In the genomic region with DNA sequence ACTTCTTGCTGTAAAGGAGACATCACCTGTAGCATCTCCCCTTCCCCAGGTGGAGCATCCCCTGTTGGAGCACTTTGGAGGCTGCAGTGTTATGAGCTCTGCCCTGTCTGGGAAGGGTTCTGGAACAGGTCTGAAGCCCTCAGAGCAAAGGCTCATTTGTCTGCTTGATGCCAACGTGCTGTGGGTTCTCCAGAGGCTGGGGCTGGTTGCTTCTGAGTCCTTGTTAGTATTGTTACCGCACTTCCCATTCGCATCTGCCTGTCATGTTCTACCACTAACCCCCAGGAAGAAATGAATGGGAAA, we compare ENCODE assay signal across 2 cellular contexts.
TF ChIP-seq lines count a peak whose summit lies in the region.

No MANE protein-coding gene starts in this region.

TF ChIP-seq in A549, 52 proteins besides CTCF, POLR2A, EP300 and RAD21 (continued from another document):
- TF ChIP-seq HOXB5 (CRISPR knock-in tag; IDR thresholded peaks at IDR 0.05) (no peak), BHLHE40 (IDR thresholded peaks at IDR 0.05; ENCODE audit: low read depth, low read length) (no peak), SREBF2 (IDR thresholded peaks at IDR 0.05) (no peak), EHF (CRISPR knock-in tag; IDR thresholded peaks at IDR 0.05) (no peak), KDM1A (IDR thresholded peaks at IDR 0.05; ENCODE audit: low read depth) (no peak)
- TF ChIP-seq, protein P1, sequence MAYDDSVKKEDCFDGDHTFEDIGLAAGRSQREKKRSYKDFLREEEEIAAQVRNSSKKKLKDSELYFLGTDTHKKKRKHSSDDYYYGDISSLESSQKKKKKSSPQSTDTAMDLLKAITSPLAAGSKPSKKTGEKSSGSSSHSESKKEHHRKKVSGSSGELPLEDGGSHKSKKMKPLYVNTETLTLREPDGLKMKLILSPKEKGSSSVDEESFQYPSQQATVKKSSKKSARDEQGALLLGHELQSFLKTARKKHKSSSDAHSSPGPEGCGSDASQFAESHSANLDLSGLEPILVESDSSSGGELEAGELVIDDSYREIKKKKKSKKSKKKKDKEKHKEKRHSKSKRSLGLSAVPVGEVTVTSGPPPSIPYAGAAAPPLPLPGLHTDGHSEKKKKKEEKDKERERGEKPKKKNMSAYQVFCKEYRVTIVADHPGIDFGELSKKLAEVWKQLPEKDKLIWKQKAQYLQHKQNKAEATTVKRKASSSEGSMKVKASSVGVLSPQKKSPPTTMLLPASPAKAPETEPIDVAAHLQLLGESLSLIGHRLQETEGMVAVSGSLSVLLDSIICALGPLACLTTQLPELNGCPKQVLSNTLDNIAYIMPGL (CRISPR knock-in tag; IDR thresholded peaks at IDR 0.05; ENCODE audit: borderline replicate concordance) = no peak
- TF ChIP-seq, protein P2, sequence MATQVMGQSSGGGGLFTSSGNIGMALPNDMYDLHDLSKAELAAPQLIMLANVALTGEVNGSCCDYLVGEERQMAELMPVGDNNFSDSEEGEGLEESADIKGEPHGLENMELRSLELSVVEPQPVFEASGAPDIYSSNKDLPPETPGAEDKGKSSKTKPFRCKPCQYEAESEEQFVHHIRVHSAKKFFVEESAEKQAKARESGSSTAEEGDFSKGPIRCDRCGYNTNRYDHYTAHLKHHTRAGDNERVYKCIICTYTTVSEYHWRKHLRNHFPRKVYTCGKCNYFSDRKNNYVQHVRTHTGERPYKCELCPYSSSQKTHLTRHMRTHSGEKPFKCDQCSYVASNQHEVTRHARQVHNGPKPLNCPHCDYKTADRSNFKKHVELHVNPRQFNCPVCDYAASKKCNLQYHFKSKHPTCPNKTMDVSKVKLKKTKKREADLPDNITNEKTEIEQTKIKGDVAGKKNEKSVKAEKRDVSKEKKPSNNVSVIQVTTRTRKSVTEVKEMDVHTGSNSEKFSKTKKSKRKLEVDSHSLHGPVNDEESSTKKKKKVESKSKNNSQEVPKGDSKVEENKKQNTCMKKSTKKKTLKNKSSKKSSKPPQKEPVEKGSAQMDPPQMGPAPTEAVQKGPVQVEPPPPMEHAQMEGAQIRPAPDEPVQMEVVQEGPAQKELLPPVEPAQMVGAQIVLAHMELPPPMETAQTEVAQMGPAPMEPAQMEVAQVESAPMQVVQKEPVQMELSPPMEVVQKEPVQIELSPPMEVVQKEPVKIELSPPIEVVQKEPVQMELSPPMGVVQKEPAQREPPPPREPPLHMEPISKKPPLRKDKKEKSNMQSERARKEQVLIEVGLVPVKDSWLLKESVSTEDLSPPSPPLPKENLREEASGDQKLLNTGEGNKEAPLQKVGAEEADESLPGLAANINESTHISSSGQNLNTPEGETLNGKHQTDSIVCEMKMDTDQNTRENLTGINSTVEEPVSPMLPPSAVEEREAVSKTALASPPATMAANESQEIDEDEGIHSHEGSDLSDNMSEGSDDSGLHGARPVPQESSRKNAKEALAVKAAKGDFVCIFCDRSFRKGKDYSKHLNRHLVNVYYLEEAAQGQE (IDR thresholded peaks at IDR 0.05) = no peak

TF ChIP-seq in GM23338, 12 proteins besides CTCF, POLR2A, EP300 and RAD21:
- TF ChIP-seq, protein P3, sequence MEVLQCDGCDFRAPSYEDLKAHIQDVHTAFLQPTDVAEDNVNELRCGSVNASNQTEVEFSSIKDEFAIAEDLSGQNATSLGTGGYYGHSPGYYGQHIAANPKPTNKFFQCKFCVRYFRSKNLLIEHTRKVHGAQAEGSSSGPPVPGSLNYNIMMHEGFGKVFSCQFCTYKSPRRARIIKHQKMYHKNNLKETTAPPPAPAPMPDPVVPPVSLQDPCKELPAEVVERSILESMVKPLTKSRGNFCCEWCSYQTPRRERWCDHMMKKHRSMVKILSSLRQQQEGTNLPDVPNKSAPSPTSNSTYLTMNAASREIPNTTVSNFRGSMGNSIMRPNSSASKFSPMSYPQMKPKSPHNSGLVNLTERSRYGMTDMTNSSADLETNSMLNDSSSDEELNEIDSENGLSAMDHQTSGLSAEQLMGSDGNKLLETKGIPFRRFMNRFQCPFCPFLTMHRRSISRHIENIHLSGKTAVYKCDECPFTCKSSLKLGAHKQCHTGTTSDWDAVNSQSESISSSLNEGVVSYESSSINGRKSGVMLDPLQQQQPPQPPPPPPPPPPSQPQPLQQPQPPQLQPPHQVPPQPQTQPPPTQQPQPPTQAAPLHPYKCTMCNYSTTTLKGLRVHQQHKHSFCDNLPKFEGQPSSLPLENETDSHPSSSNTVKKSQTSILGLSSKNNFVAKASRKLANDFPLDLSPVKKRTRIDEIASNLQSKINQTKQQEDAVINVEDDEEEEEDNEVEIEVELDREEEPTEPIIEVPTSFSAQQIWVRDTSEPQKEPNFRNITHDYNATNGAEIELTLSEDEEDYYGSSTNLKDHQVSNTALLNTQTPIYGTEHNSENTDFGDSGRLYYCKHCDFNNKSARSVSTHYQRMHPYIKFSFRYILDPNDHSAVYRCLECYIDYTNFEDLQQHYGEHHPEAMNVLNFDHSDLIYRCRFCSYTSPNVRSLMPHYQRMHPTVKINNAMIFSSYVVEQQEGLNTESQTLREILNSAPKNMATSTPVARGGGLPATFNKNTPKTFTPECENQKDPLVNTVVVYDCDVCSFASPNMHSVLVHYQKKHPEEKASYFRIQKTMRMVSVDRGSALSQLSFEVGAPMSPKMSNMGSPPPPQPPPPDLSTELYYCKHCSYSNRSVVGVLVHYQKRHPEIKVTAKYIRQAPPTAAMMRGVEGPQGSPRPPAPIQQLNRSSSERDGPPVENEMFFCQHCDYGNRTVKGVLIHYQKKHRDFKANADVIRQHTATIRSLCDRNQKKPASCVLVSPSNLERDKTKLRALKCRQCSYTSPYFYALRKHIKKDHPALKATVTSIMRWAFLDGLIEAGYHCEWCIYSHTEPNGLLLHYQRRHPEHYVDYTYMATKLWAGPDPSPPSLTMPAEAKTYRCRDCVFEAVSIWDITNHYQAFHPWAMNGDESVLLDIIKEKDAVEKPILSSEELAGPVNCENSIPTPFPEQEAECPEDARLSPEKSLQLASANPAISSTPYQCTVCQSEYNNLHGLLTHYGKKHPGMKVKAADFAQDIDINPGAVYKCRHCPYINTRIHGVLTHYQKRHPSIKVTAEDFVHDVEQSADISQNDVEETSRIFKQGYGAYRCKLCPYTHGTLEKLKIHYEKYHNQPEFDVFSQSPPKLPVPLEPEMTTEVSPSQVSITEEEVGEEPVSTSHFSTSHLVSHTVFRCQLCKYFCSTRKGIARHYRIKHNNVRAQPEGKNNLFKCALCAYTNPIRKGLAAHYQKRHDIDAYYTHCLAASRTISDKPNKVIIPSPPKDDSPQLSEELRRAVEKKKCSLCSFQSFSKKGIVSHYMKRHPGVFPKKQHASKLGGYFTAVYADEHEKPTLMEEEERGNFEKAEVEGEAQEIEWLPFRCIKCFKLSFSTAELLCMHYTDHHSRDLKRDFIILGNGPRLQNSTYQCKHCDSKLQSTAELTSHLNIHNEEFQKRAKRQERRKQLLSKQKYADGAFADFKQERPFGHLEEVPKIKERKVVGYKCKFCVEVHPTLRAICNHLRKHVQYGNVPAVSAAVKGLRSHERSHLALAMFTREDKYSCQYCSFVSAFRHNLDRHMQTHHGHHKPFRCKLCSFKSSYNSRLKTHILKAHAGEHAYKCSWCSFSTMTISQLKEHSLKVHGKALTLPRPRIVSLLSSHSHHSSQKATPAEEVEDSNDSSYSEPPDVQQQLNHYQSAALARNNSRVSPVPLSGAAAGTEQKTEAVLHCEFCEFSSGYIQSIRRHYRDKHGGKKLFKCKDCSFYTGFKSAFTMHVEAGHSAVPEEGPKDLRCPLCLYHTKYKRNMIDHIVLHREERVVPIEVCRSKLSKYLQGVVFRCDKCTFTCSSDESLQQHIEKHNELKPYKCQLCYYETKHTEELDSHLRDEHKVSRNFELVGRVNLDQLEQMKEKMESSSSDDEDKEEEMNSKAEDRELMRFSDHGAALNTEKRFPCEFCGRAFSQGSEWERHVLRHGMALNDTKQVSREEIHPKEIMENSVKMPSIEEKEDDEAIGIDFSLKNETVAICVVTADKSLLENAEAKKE (CRISPR knock-in tag; IDR thresholded peaks at IDR 0.05) = no peak
- no peak for TF ChIP-seq CREB1 (CRISPR knock-in tag; IDR thresholded peaks at IDR 0.05; ENCODE audit: low read depth)
- TF ChIP-seq EZH2phosphoT487 (IDR thresholded peaks at IDR 0.05; ENCODE audit: unreplicated experiment) = no peak
- TF ChIP-seq, protein P4, sequence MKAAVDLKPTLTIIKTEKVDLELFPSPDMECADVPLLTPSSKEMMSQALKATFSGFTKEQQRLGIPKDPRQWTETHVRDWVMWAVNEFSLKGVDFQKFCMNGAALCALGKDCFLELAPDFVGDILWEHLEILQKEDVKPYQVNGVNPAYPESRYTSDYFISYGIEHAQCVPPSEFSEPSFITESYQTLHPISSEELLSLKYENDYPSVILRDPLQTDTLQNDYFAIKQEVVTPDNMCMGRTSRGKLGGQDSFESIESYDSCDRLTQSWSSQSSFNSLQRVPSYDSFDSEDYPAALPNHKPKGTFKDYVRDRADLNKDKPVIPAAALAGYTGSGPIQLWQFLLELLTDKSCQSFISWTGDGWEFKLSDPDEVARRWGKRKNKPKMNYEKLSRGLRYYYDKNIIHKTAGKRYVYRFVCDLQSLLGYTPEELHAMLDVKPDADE (IDR thresholded peaks at IDR 0.05) = no peak
- no peak for TF ChIP-seq ZNF331 (CRISPR knock-in tag; IDR thresholded peaks at IDR 0.05; ENCODE audit: low read depth)
- no peak for TF ChIP-seq STAT1 (IDR thresholded peaks at IDR 0.05; ENCODE audit: unreplicated experiment)
- no peak for TF ChIP-seq ZNF114 (CRISPR knock-in tag; IDR thresholded peaks at IDR 0.05)
- no peak for TF ChIP-seq NANOG (IDR thresholded peaks at IDR 0.05; ENCODE audit: borderline replicate concordance)
- no peak for TF ChIP-seq EZH2 (IDR thresholded peaks at IDR 0.05; ENCODE audit: low read depth, unreplicated experiment)
- TF ChIP-seq POLR2AphosphoS5 (IDR thresholded peaks at IDR 0.05; ENCODE audit: low read depth) = no peak
- TF ChIP-seq JUNB (IDR thresholded peaks at IDR 0.05; ENCODE audit: unreplicated experiment) = no peak
